38 cellular contexts compared by ENCODE assay signal in genomic region chr16:10410469-10410868, GRCh38.
"Had no signal": no experiment of that assay in that cellular context is flagged by ENCODE, and none has a peak within 500 bp of the region (broad histone marks: within the 10 kb centered on the region; RNA-seq: fewer than 3 reads in every experiment).

No MANE protein-coding gene starts in this region.

- ATAC-seq: activated CD4-positive, alpha-beta T cell treated with anti-CD3 and anti-CD28 coated beads for 36 hours; activated CD4-positive, CD25-positive, alpha-beta regulatory T cell treated with anti-CD3 and anti-CD28 coated beads, Interleukin-2, amount 50 U/mL, for 24 hours; activated CD8-positive, alpha-beta memory T cell treated with anti-CD3 and anti-CD28 coated beads, Interleukin-2, amount 10 ng/mL, durations not matched to agents 7 days and 5 days; activated CD8-positive, alpha-beta T cell treated with anti-CD3 and anti-CD28 coated beads, Interleukin-2, amount 10 ng/mL, durations not matched to agents 7 days and 5 days; activated naive CD4-positive, alpha-beta T cell treated with anti-CD3 and anti-CD28 coated beads, Interleukin-2, amount 50 U/mL, for 72 hours; activated T-helper 17 cell treated with anti-CD3 and anti-CD28 coated beads, Interleukin-2, amount 50 U/mL, for 72 hours; body of pancreas; WTC11 had no signal

- H3K4me1 ChIP-seq: breast epithelium had no signal

- H3K36me3 ChIP-seq: adrenal gland, brain microvascular endothelial cell, breast epithelium, WERI-Rb-1 had no signal

- H3K27ac Mint-ChIP-seq: activated CD4-positive, alpha-beta memory T cell treated with anti-CD3 and anti-CD28 coated beads, Interleukin-2, amount 10 ng/mL, durations not matched to agents 7 days and 5 days; activated CD4-positive, alpha-beta T cell treated with anti-CD3 and anti-CD28 coated beads for 36 hours; activated CD4-positive, alpha-beta T cell treated with anti-CD3 and anti-CD28 coated beads, Interleukin-2, amount 10 ng/mL, durations not matched to agents 7 days and 5 days; activated CD8-positive, alpha-beta memory T cell treated with anti-CD3 and anti-CD28 coated beads, Interleukin-2, amount 10 ng/mL, durations not matched to agents 7 days and 5 days; activated CD8-positive, alpha-beta T cell treated with anti-CD3 and anti-CD28 coated beads, Interleukin-2, amount 10 ng/mL, durations not matched to agents 7 days and 5 days; activated naive CD4-positive, alpha-beta T cell treated with anti-CD3 and anti-CD28 coated beads for 36 hours; activated naive CD4-positive, alpha-beta T cell treated with anti-CD3 and anti-CD28 coated beads, Interleukin-2, amount 50 U/mL, for 72 hours; activated naive CD8-positive, alpha-beta T cell treated with anti-CD3 and anti-CD28 coated beads, Interleukin-2, amount 10 ng/mL, durations not matched to agents 7 days and 5 days; activated T-cell treated with anti-CD3 and anti-CD28 coated beads, Interleukin-2, amount 50 U/mL, for 24 hours; activated T-helper 17 cell treated with anti-CD3 and anti-CD28 coated beads, Interleukin-2, amount 50 U/mL, for 72 hours; T-helper 1 cell treated with Interleukin-12 subunit alpha and Interleukin-12 subunit beta and Interleukin-4 antibody, amounts not matched to agents 30 μg/mL and 1 μg/mL, for 36 hours; T-helper 2 cell treated with Interferon-gamma antibody and Interleukin-4, amounts not matched to agents 5 μg/mL and 100 μg/mL, for 36 hours; WTC11 had no signal

- H3K4me1 Mint-ChIP-seq: activated CD4-positive, alpha-beta memory T cell treated with anti-CD3 and anti-CD28 coated beads, Interleukin-2, amount 10 ng/mL, durations not matched to agents 7 days and 5 days; activated CD8-positive, alpha-beta memory T cell treated with anti-CD3 and anti-CD28 coated beads, Interleukin-2, amount 10 ng/mL, durations not matched to agents 7 days and 5 days had no signal

- H3K27me3 Mint-ChIP-seq: activated CD4-positive, alpha-beta memory T cell treated with anti-CD3 and anti-CD28 coated beads, Interleukin-2, amount 10 ng/mL, durations not matched to agents 7 days and 5 days; activated CD4-positive, alpha-beta T cell treated with anti-CD3 and anti-CD28 coated beads for 36 hours; activated CD4-positive, alpha-beta T cell treated with anti-CD3 and anti-CD28 coated beads, Interleukin-2, amount 10 ng/mL, durations not matched to agents 7 days and 5 days; activated CD8-positive, alpha-beta memory T cell treated with anti-CD3 and anti-CD28 coated beads, Interleukin-2, amount 10 ng/mL, durations not matched to agents 7 days and 5 days; activated naive CD8-positive, alpha-beta T cell treated with anti-CD3 and anti-CD28 coated beads, Interleukin-2, amount 10 ng/mL, durations not matched to agents 7 days and 5 days; activated T-cell treated with anti-CD3 and anti-CD28 coated beads, Interleukin-2, amount 50 U/mL, for 24 hours; activated T-helper 17 cell treated with anti-CD3 and anti-CD28 coated beads, Interleukin-2, amount 50 U/mL, for 72 hours had no signal

- FAIRE-seq: astrocyte, TTC549 had no signal

- H3K4me3 ChIP-seq: adrenal gland, body of pancreas, breast epithelium had no signal

- H3K27ac ChIP-seq: adrenal gland, body of pancreas, brain microvascular endothelial cell, breast epithelium, WERI-Rb-1 had no signal

- H3K4me3 Mint-ChIP-seq: activated CD4-positive, alpha-beta memory T cell treated with anti-CD3 and anti-CD28 coated beads, Interleukin-2, amount 10 ng/mL, durations not matched to agents 7 days and 5 days; activated CD4-positive, alpha-beta T cell treated with anti-CD3 and anti-CD28 coated beads for 36 hours; activated CD4-positive, alpha-beta T cell treated with anti-CD3 and anti-CD28 coated beads, Interleukin-2, amount 10 ng/mL, durations not matched to agents 7 days and 5 days; activated CD8-positive, alpha-beta memory T cell treated with anti-CD3 and anti-CD28 coated beads, Interleukin-2, amount 10 ng/mL, durations not matched to agents 7 days and 5 days; activated CD8-positive, alpha-beta T cell treated with anti-CD3 and anti-CD28 coated beads, Interleukin-2, amount 10 ng/mL, durations not matched to agents 7 days and 5 days; activated naive CD4-positive, alpha-beta T cell treated with anti-CD3 and anti-CD28 coated beads for 36 hours; activated naive CD8-positive, alpha-beta T cell treated with anti-CD3 and anti-CD28 coated beads, Interleukin-2, amount 10 ng/mL, durations not matched to agents 7 days and 5 days; activated T-cell treated with anti-CD3 and anti-CD28 coated beads, Interleukin-2, amount 50 U/mL, for 24 hours; activated T-helper 17 cell treated with anti-CD3 and anti-CD28 coated beads, Interleukin-2, amount 50 U/mL, for 72 hours; T-helper 1 cell treated with Interleukin-12 subunit alpha and Interleukin-12 subunit beta and Interleukin-4 antibody, amounts not matched to agents 30 μg/mL and 1 μg/mL, for 36 hours; T-helper 2 cell treated with Interferon-gamma antibody and Interleukin-4, amounts not matched to agents 5 μg/mL and 100 μg/mL, for 36 hours; WTC11 had no signal

- DNase-seq: activated CD4-positive, alpha-beta memory T cell treated with anti-CD3 and anti-CD28 coated beads, Interleukin-2, amount 10 ng/mL, durations not matched to agents 7 days and 5 days; activated CD4-positive, alpha-beta T cell treated with anti-CD3 and anti-CD28 coated beads for 1 hour; activated CD4-positive, alpha-beta T cell treated with anti-CD3 and anti-CD28 coated beads for 36 hours; activated CD4-positive, alpha-beta T cell treated with anti-CD3 and anti-CD28 coated beads for 48 hours; activated CD4-positive, alpha-beta T cell treated with anti-CD3 and anti-CD28 coated beads, Interleukin-2, amount 10 ng/mL, durations not matched to agents 7 days and 5 days; activated CD4-positive, alpha-beta T cell treated with anti-CD3 and anti-CD28 coated beads, Interleukin-2, amount 50 U/mL, for 48 hours; activated CD4-positive, CD25-positive, alpha-beta regulatory T cell; activated CD8-positive, alpha-beta memory T cell treated with anti-CD3 and anti-CD28 coated beads for 24 hours; activated CD8-positive, alpha-beta memory T cell treated with anti-CD3 and anti-CD28 coated beads, Interleukin-2, amount 10 ng/mL, durations not matched to agents 7 days and 5 days; activated CD8-positive, alpha-beta memory T cell treated with anti-CD3 and anti-CD28 coated beads, Interleukin-2, amount 50 U/mL, for 48 hours; activated CD8-positive, alpha-beta T cell treated with anti-CD3 and anti-CD28 coated beads, Interleukin-2, amount 10 ng/mL, durations not matched to agents 7 days and 5 days; activated effector memory CD4-positive, alpha-beta T cell treated with anti-CD3 and anti-CD28 coated beads, Interleukin-2, amount 50 U/mL, for 16 hours; activated gamma-delta T cell treated with Interleukin-2 at 50 U/mL for 16 hours; activated naive CD4-positive, alpha-beta T cell; activated naive CD4-positive, alpha-beta T cell treated with anti-CD3 and anti-CD28 coated beads for 36 hours; activated naive CD4-positive, alpha-beta T cell treated with anti-CD3 and anti-CD28 coated beads, Interleukin-2, amount 50 U/mL, for 16 hours; activated naive CD8-positive, alpha-beta T cell treated with anti-CD3 and anti-CD28 coated beads, Interleukin-2, amount 10 ng/mL, durations not matched to agents 7 days and 5 days; activated T-cell treated with anti-CD3 and anti-CD28 coated beads, Interleukin-2, amount 50 U/mL, for 24 hours; activated T-cell treated with anti-CD3 and anti-CD28 coated beads, Interleukin-2, amount 50 U/mL, for 48 hours; adrenal gland; amniotic stem cell; aorta; body of pancreas; brain microvascular endothelial cell; central memory CD4-positive, alpha-beta T cell; T-helper 1 cell; T-helper 2 cell; T-helper 9 cell; WERI-Rb-1 had no signal

- H3K27me3 ChIP-seq: adrenal gland, body of pancreas, brain microvascular endothelial cell, breast epithelium had no signal
